ENCODE assay signal across 8 cellular contexts in the genomic region with DNA sequence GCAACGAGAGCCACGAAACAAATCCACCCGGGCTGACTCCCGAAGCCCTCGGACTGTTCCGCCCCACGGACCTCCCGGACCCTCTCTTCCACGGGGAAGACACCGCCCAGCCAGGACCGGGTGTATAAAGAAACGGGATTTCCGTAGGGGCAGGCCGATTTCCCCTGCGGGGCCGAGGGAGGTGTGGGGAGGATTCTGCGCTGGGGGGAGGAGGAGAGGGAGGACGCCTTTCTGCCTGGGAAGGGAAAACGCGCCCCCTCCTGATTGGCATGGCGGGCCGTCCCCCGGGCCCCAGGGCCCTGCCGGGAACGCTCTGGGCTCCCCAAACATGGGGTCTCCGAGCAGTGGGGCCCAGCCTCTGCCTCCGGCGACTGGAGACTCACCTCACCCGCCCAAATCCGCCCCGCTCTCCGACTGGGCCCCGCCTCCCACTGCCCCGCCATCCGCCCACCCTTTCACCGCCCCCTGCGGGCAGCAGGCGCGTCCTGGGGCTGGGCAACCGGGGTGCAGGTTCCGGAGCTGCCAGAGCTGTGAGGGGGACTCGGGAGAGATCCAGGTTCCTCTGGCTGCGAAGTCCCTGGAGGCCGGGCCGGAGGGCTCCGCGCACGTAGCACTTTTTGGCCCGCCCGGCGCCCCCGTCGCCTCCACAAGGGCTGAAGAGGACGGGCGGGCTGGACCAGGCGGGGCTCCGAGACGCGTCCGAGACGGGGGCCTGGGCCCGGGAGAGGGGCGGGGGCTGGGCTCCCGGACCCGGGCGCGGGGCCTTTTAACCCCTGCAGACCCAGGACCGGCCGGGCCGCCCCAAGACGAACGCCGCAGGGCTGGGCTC. TPM values are rescaled to one million over a fixed set of nuclear protein-coding genes. Genes with fewer than 3 reads are reported as not detected.
A peak's percentile ranks its signal among the peaks of the same experiment; 100 is the strongest.
DNase-seq lines count a peak whose midpoint lies in the region; ATAC-seq and TF ChIP-seq lines count a peak whose summit lies in the region.

No MANE protein-coding gene starts in this region.

- peak overlapping the region; percentile 92 for H3K4me2 ChIP-seq in DOHH2 (ENCODE audit: low read length)

- no peak overlapping the region for H3K27ac ChIP-seq in DOHH2 (ENCODE audit: low read depth, low read length)
- peak overlapping the region; percentile 96 to 97 for H3K27ac ChIP-seq in coronary artery
- peak overlapping the region; percentile 96 for H3K27ac ChIP-seq in lower lobe of right lung

- intact Hi-C loops in lower lobe of right lung (cut with DNase I) = no loop called here

- H3K4me3 ChIP-seq in DOHH2 (ENCODE audit: low read length) (peak overlapping the region; percentile 96), coronary artery (peak overlapping the region; percentile 88), lower lobe of right lung (peak overlapping the region; percentile 93)

- peaks cover 13% of the 10 kb centered on the region for H3K79me2 ChIP-seq in DOHH2 (ENCODE audit: control insufficient read depth, low read length)

- H3K9me3 ChIP-seq in DOHH2 (ENCODE audit: control insufficient read depth, insufficient read depth, low read length) = peaks cover 5% of the 10 kb centered on the region; the same call in 1 of the 2 replicates
- H3K9me3 ChIP-seq in lower lobe of right lung = no peaks in the 10 kb centered on the region

- TF ChIP-seq CTCF in DOHH2 (IDR thresholded peaks at IDR 0.05; ENCODE audit: low read depth, low read length, poor library complexity, severe bottlenecking) (peak; percentile 46), coronary artery (IDR thresholded peaks at IDR 0.05) (no peak), lower lobe of right lung (IDR thresholded peaks at IDR 0.05) (peak; percentile 30)

- peaks cover 14% of the 10 kb centered on the region for H4K20me1 ChIP-seq in DOHH2 (ENCODE audit: control insufficient read depth, insufficient read depth, low read depth, low read length)

- DNase-seq in HuH-7.5 (ENCODE audit: low spot score) = peak; percentile 84
- peak; percentile 31 for DNase-seq in activated CD4-positive, CD25-positive, alpha-beta regulatory T cell treated with anti-CD3 and anti-CD28 coated beads, Interleukin-2, amount 50 U/mL, for 16 hours (ENCODE audit: low read depth, low spot score)
- peak; percentile 87 for DNase-seq in coronary artery (ENCODE audit: low spot score)
- peak; percentile 73 for DNase-seq in lower lobe of right lung
- peak; percentile 44 for DNase-seq in stimulated activated CD8-positive, alpha-beta memory T cell treated with anti-CD3 and anti-CD28 coated beads, Interleukin-15, amount 100 ng/mL, for 1 hour (ENCODE audit: low read depth)
- no peak for DNase-seq in foreskin melanocyte

- H3K36me3 ChIP-seq in DOHH2 (ENCODE audit: control insufficient read depth, low read length) (peaks cover 22% of the 10 kb centered on the region), lower lobe of right lung (peaks cover 19% of the 10 kb centered on the region)

- peaks cover 15% of the 10 kb centered on the region for H3K4me1 ChIP-seq in DOHH2 (ENCODE audit: control insufficient read depth, low read length)
- peaks cover 30% of the 10 kb centered on the region for H3K4me1 ChIP-seq in lower lobe of right lung

- H3K9me2 ChIP-seq in DOHH2 (replicated peaks; ENCODE audit: control insufficient read depth, low read length) = no peaks in the 10 kb centered on the region

- ATAC-seq in GM21528 (IDR thresholded peaks at IDR 0.05; ENCODE audit: low FRiP score, unreplicated experiment) (peak; percentile 40), lower lobe of right lung (peak; percentile 71 to 74)

- H3K27me3 ChIP-seq in DOHH2 (ENCODE audit: control insufficient read depth, low read length) (peaks cover 8% of the 10 kb centered on the region), lower lobe of right lung (ENCODE audit: low read depth) (no peaks in the 10 kb centered on the region)

- H3F3A ChIP-seq in DOHH2 (ENCODE audit: control insufficient read depth, insufficient read depth) = peaks cover 4% of the 10 kb centered on the region; the same call in 1 of the 2 replicates

RNA-seq across cellular contexts. Expression of a gene that starts 0.6 kb away (rescaled TPM):
- total RNA-seq in lower lobe of right lung = 305 TPM

RNA-seq across cellular contexts. Expression of a gene that starts 17.2 kb away (rescaled TPM):
- total RNA-seq in lower lobe of right lung = 4.2 TPM

RNA-seq across cellular contexts. Expression of a gene that starts 21.1 kb away (rescaled TPM):
- 0.77 TPM for total RNA-seq in lower lobe of right lung

RNA-seq across cellular contexts. Expression of a gene that starts 27.6 kb away (rescaled TPM):
- total RNA-seq in lower lobe of right lung = not detected

RNA-seq across cellular contexts. Expression of a gene that starts 34.0 kb away (rescaled TPM):
- 1.3 TPM for total RNA-seq in lower lobe of right lung
